In genomic region chr11:69249641-69250502, GRCh38 we compare ENCODE assay signal across 13 cellular contexts. TPM values are rescaled to one million over a fixed set of nuclear protein-coding genes. Genes with fewer than 3 reads are reported as not detected.
DNase-seq lines count a peak whose midpoint lies in the region; ATAC-seq, FAIRE-seq and TF ChIP-seq lines count a peak whose summit lies in the region.
"Had no signal": no experiment of that assay in that cellular context is flagged by ENCODE, and none has a peak within 500 bp of the region (broad histone marks: within the 10 kb centered on the region; RNA-seq: fewer than 3 reads in every experiment).

No MANE protein-coding gene starts in this region.

- TF ChIP-seq RAD21 in Ishikawa (IDR thresholded peaks at IDR 0.05; ENCODE audit: low read depth): peak; percentile 5; the same call in 1 of the 2 replicates

- H3K36me3 ChIP-seq in kidney (ENCODE audit: control insufficient read depth in 1 of 2, insufficient read depth in 2 of 2, low read length in 2 of 2): no peaks in the 10 kb centered on the region
- no peaks in the 10 kb centered on the region for H3K36me3 ChIP-seq in suprapubic skin
- H3K36me3 ChIP-seq: pancreas, SJCRH30 had no signal

- no peak for TF ChIP-seq POLR2A in suprapubic skin (IDR thresholded peaks at IDR 0.05)

- H3K4me3 ChIP-seq in astrocyte of the spinal cord (ENCODE audit: low read depth, low read length): no peak overlapping the region
- H3K4me3 ChIP-seq in kidney (ENCODE audit: low read length in 2 of 2): no peak overlapping the region
- H3K4me3 ChIP-seq in suprapubic skin: no peak overlapping the region
- H3K4me3 ChIP-seq: GM12878, pancreas, SJCRH30 had no signal

- CTCF ChIA-PET in HEK293T (lab: Yijun Ruan, JAX): no interaction called here

- no peaks in the 10 kb centered on the region for H3K27me3 ChIP-seq in suprapubic skin
- H3K27me3 ChIP-seq: pancreas, SJCRH30 had no signal

- TF ChIP-seq EP300 in Ishikawa (IDR thresholded peaks at IDR 0.05; ENCODE audit: borderline replicate concordance) (peak; percentile 87), suprapubic skin (IDR thresholded peaks at IDR 0.05) (no peak)

- WGBS in suprapubic skin: 75% methylated on average over 21 of the region's 28 CpGs

- in situ Hi-C loops in astrocyte of the spinal cord (cut with HindIII; ENCODE audit: low sequenced_read_pairs): no loop called here

- H3K9ac ChIP-seq in kidney (ENCODE audit: low read length in 2 of 2): no peak overlapping the region

- H3K4me1 ChIP-seq in kidney (ENCODE audit: control insufficient read depth in 1 of 2, insufficient read depth in 1 of 2, low read depth in 1 of 2, low read length in 2 of 2) (no peaks in the 10 kb centered on the region), suprapubic skin (peaks cover 21% of the 10 kb centered on the region)
- H3K4me1 ChIP-seq: SJCRH30 had no signal

- POLR2A ChIA-PET in HEK293T (lab: Yijun Ruan, JAX): no interaction called here

- FAIRE-seq in kidney (lab: Jason Lieb, UNC): no peak
- FAIRE-seq: D721Med, GM12878, pancreas had no signal

- no peak for ATAC-seq in HG02571 (IDR thresholded peaks at IDR 0.05; ENCODE audit: unreplicated experiment)
- ATAC-seq: GM12878, pancreas had no signal

- DNase-seq in astrocyte of the spinal cord (ENCODE audit: low read depth, low spot score): peak; percentile 40
- peak; percentile 59 for DNase-seq in kidney
- peak; percentile 60 to 78 for DNase-seq in suprapubic skin (ENCODE audit: low spot score in 2 of 2)
- DNase-seq in HEK293T (ENCODE audit: extremely low spot score): no peak
- no peak for DNase-seq in DMS 273 (lab: John Stamatoyannopoulos, UW; ENCODE audit: unreplicated experiment)
- DNase-seq: NCI-H524; stimulated activated CD4-positive, alpha-beta T cell treated with anti-CD3 and anti-CD28 coated beads, Interleukin-2, amount 100 ng/mL, for 48 hours had no signal

- no peak overlapping the region for H3K27ac ChIP-seq in kidney (ENCODE audit: low read depth in 2 of 2, low read length in 2 of 2)
- no peak overlapping the region for H3K27ac ChIP-seq in suprapubic skin
- H3K27ac ChIP-seq: SJCRH30 had no signal

- intact Hi-C loops in kidney (cut with DNase I): no loop called here

- TF ChIP-seq CTCF in astrocyte of the spinal cord (IDR thresholded peaks at IDR 0.05; ENCODE audit: low read depth, low read length): no peak
- TF ChIP-seq CTCF in kidney (IDR thresholded peaks at IDR 0.05; ENCODE audit: borderline replicate concordance, extremely low read depth, insufficient read depth): no peak
- TF ChIP-seq CTCF in suprapubic skin (IDR thresholded peaks at IDR 0.05): no peak

- H3K9me3 ChIP-seq in kidney (ENCODE audit: control insufficient read depth in 1 of 2, low read length in 2 of 2) (peaks cover 2 to 3% of the 10 kb centered on the region in 2 donors), suprapubic skin (peaks cover 10% of the 10 kb centered on the region)
- H3K9me3 ChIP-seq: pancreas had no signal

TF ChIP-seq in Ishikawa, 13 proteins besides CTCF, POLR2A, EP300 and RAD21 (continues in another document):
- TF ChIP-seq CREB1 (IDR thresholded peaks at IDR 0.05; ENCODE audit: low read depth) (no peak), TAF1 (IDR thresholded peaks at IDR 0.05; ENCODE audit: low read depth) (0 out of 2 replicates have a peak, but pooled peaks have one; percentile 36), YY1 (IDR thresholded peaks at IDR 0.05; ENCODE audit: low read depth) (no peak; the same call in 1 of the 2 replicates), TEAD4 (IDR thresholded peaks at IDR 0.05) (peak; percentile 91), TCF12 (IDR thresholded peaks at IDR 0.05; ENCODE audit: low read depth) (peak; percentile 85), FOXM1 (IDR thresholded peaks at IDR 0.05; ENCODE audit: borderline replicate concordance, low read depth) (peak; percentile 74), MAX (IDR thresholded peaks at IDR 0.05) (peak; percentile 81; the same call in 1 of the 2 replicates), CEBPB (IDR thresholded peaks at IDR 0.05) (peak; percentile 95), REST (IDR thresholded peaks at IDR 0.05; ENCODE audit: low read depth) (no peak), EGR1 (IDR thresholded peaks at IDR 0.05) (no peak), NFIC (IDR thresholded peaks at IDR 0.05) (peak; percentile 74)

TF ChIP-seq in HEK293T, 16 proteins besides CTCF, POLR2A, EP300 and RAD21:
- no peak for TF ChIP-seq SP1 (IDR thresholded peaks at IDR 0.05)
- no peak for TF ChIP-seq PKNOX1 (IDR thresholded peaks at IDR 0.05)
- no peak for TF ChIP-seq TARDBP (IDR thresholded peaks at IDR 0.05)
- TF ChIP-seq LEF1 (IDR thresholded peaks at IDR 0.05; ENCODE audit: borderline replicate concordance): no peak
- TF ChIP-seq ELF4 (IDR thresholded peaks at IDR 0.05): no peak
- TF ChIP-seq L3MBTL2 (conservative IDR thresholded peaks at IDR 0.05): no peak
- no peak for TF ChIP-seq BHLHE40 (IDR thresholded peaks at IDR 0.05; ENCODE audit: borderline replicate concordance)
- no peak for TF ChIP-seq FOXA1 (IDR thresholded peaks at IDR 0.05)
- TF ChIP-seq CTBP1 (IDR thresholded peaks at IDR 0.05; ENCODE audit: borderline replicate concordance): no peak
- no peak for TF ChIP-seq FOXK2 (IDR thresholded peaks at IDR 0.05)
- TF ChIP-seq FOXM1 (IDR thresholded peaks at IDR 0.05; ENCODE audit: borderline replicate concordance): no peak
- no peak for TF ChIP-seq ARNT (IDR thresholded peaks at IDR 0.05)
- TF ChIP-seq NFRKB (IDR thresholded peaks at IDR 0.05): no peak
- no peak for TF ChIP-seq ZNF384 (IDR thresholded peaks at IDR 0.05)
- TF ChIP-seq SUZ12 (IDR thresholded peaks at IDR 0.05): no peak
- TF ChIP-seq HDGF (IDR thresholded peaks at IDR 0.05; ENCODE audit: borderline replicate concordance): no peak

RNA-seq across cellular contexts. Expression of gene MYEOV, which starts 44.1 kb away (rescaled TPM):
- total RNA-seq in kidney: 2.6 TPM
- not detected for polyA plus RNA-seq in kidney (ENCODE audit: insufficient read depth, low read depth, low replicate concordance)
- 10 to 100 TPM in 3 of 4 donors, 1 to 10 TPM in 1; 9.9 to 25.6 (median 15.8) TPM for total RNA-seq in suprapubic skin

Comparison
In these comparisons a context has a peak if more than half of its experiments do, and no peak if none do; other contexts are left out.
1. DNase-seq: peak in astrocyte of the spinal cord (single experiment), kidney (single experiment) and suprapubic skin (2 of 2); none in HEK293T (single experiment) and DMS 273 (single experiment).